ENCODE assay signal across 26 cellular contexts in the genomic region with DNA sequence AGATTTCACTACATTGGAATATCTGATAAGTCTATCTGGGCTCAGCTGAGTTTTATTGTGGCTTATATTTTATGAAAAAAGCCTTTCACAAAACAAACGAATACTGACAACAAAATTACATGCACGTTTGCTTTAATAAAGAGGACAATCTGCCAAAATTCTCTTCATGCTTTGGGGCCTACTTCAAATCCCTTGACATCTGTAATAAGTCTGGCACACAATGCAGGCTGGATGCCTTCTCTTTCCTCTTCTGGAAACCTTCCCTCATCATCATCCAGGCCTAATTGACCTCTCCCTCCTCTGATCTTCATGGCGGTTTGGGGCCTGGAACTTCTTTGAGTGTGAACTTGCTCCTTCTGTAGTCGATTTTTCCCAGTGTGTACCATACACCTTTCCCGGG.
"Had no signal": no experiment of that assay in that cellular context is flagged by ENCODE, and none has a peak within 500 bp of the region (broad histone marks: within the 10 kb centered on the region; RNA-seq: fewer than 3 reads in every experiment).

No MANE protein-coding gene starts in this region.

- H3K27me3 Mint-ChIP-seq: activated naive CD4-positive, alpha-beta T cell treated with anti-CD3 and anti-CD28 coated beads, Interleukin-2, amount 50 U/mL, for 24 hours; activated naive CD8-positive, alpha-beta T cell treated with anti-CD3 and anti-CD28 coated beads, Interleukin-2, amount 50 U/mL, for 24 hours; dendritic cell treated with granulocyte-macrophage colony-stimulating factor and Interleukin-4, amounts not matched to agents 40 ng/mL and 50 ng/mL, for 4 days; stimulated activated naive CD8-positive, alpha-beta T cell treated with anti-CD3 and anti-CD28 coated beads, Interleukin-15, amount 100 ng/mL, for 72 hours had no signal

- H3K4me3 Mint-ChIP-seq: activated CD8-positive, alpha-beta T cell treated with anti-CD3 and anti-CD28 coated beads for 36 hours; activated naive CD4-positive, alpha-beta T cell treated with anti-CD3 and anti-CD28 coated beads, Interleukin-2, amount 50 U/mL, for 24 hours; activated naive CD8-positive, alpha-beta T cell treated with anti-CD3 and anti-CD28 coated beads, Interleukin-2, amount 50 U/mL, for 24 hours; activated T-cell treated with anti-CD3 and anti-CD28 coated beads, Interleukin-2, amount 50 U/mL, for 4 hours; dendritic cell treated with granulocyte-macrophage colony-stimulating factor and Interleukin-4, amounts not matched to agents 40 ng/mL and 50 ng/mL, for 4 days; endodermal cell; naive thymus-derived CD4-positive, alpha-beta T cell; stimulated activated naive CD8-positive, alpha-beta T cell treated with anti-CD3 and anti-CD28 coated beads, Interleukin-15, amount 100 ng/mL, for 72 hours; T-helper 17 cell had no signal

- H3K27ac Mint-ChIP-seq: activated CD8-positive, alpha-beta T cell treated with anti-CD3 and anti-CD28 coated beads for 36 hours; activated naive CD8-positive, alpha-beta T cell treated with anti-CD3 and anti-CD28 coated beads, Interleukin-2, amount 50 U/mL, for 24 hours; dendritic cell treated with granulocyte-macrophage colony-stimulating factor and Interleukin-4, amounts not matched to agents 40 ng/mL and 50 ng/mL, for 4 days; endodermal cell; naive thymus-derived CD4-positive, alpha-beta T cell; T-helper 17 cell had no signal

- H3K4me1 Mint-ChIP-seq: activated T-helper 17 cell treated with anti-CD3 and anti-CD28 coated beads, Interleukin-2, amount 50 U/mL, for 72 hours; endodermal cell had no signal

- H3K36me3 Mint-ChIP-seq: activated naive CD4-positive, alpha-beta T cell treated with anti-CD3 and anti-CD28 coated beads, Interleukin-2, amount 50 U/mL, for 24 hours; naive thymus-derived CD4-positive, alpha-beta T cell had no signal

- H3K4me3 ChIP-seq: breast epithelium, esophagus muscularis mucosa, heart left ventricle, right atrium auricular region, spleen, upper lobe of left lung, vagina had no signal

- H3K27me3 ChIP-seq: breast epithelium, esophagus muscularis mucosa, heart left ventricle, right atrium auricular region, upper lobe of left lung, vagina had no signal

- H3K36me3 ChIP-seq: breast epithelium, esophagus muscularis mucosa, heart left ventricle, right atrium auricular region, spleen, upper lobe of left lung, vagina had no signal

- H3K4me1 ChIP-seq: breast epithelium, esophagus muscularis mucosa, heart left ventricle, right atrium auricular region, spleen, upper lobe of left lung had no signal

- H3K27ac ChIP-seq: breast epithelium, esophagus muscularis mucosa, heart left ventricle, right atrium auricular region, spleen, upper lobe of left lung, vagina had no signal

- ATAC-seq: activated CD8-positive, alpha-beta T cell treated with anti-CD3 and anti-CD28 coated beads for 36 hours; activated naive CD8-positive, alpha-beta T cell treated with anti-CD3 and anti-CD28 coated beads, Interleukin-2, amount 50 U/mL, for 24 hours; activated T-cell treated with anti-CD3 and anti-CD28 coated beads, Interleukin-2, amount 50 U/mL, for 4 hours; heart left ventricle; naive thymus-derived CD4-positive, alpha-beta T cell; stimulated activated naive CD8-positive, alpha-beta T cell treated with anti-CD3 and anti-CD28 coated beads, Interleukin-15, amount 100 ng/mL, for 72 hours; T-helper 17 cell had no signal

- H3K9me3 ChIP-seq: breast epithelium, esophagus muscularis mucosa, heart left ventricle, right atrium auricular region, spleen, upper lobe of left lung, vagina had no signal

- DNase-seq: activated CD4-positive, alpha-beta T cell treated with anti-CD3 and anti-CD28 coated beads, Interleukin-2, amount 50 U/mL, for 1 hour; activated CD4-positive, CD25-positive, alpha-beta regulatory T cell treated with anti-CD3 and anti-CD28 coated beads, Interleukin-2, amount 50 U/mL, for 72 hours; activated CD8-positive, alpha-beta T cell treated with anti-CD3 and anti-CD28 coated beads for 36 hours; activated naive CD8-positive, alpha-beta T cell treated with anti-CD3 and anti-CD28 coated beads, Interleukin-2, amount 50 U/mL, for 24 hours; activated T-cell treated with anti-CD3 and anti-CD28 coated beads, Interleukin-2, amount 50 U/mL, for 4 hours; central memory CD4-positive, alpha-beta T cell; endodermal cell; foreskin fibroblast; heart left ventricle; midbrain; naive thymus-derived CD4-positive, alpha-beta T cell; nucleus accumbens; spleen; stimulated activated CD4-positive, alpha-beta T cell treated with anti-CD3 and anti-CD28 coated beads, Interleukin-2, amount 100 ng/mL, for 48 hours; stimulated activated naive CD8-positive, alpha-beta T cell treated with anti-CD3 and anti-CD28 coated beads, Interleukin-15, amount 100 ng/mL, for 72 hours; substantia nigra; T-helper 17 cell; T1000; upper lobe of left lung had no signal

- H3K9me3 Mint-ChIP-seq: activated CD8-positive, alpha-beta T cell treated with anti-CD3 and anti-CD28 coated beads for 36 hours; activated naive CD4-positive, alpha-beta T cell treated with anti-CD3 and anti-CD28 coated beads, Interleukin-2, amount 50 U/mL, for 24 hours; activated T-cell treated with anti-CD3 and anti-CD28 coated beads, Interleukin-2, amount 50 U/mL, for 4 hours; activated T-helper 17 cell treated with anti-CD3 and anti-CD28 coated beads, Interleukin-2, amount 50 U/mL, for 72 hours; endodermal cell had no signal
